ENCODE assay signal across 8 cellular contexts in the genomic region with DNA sequence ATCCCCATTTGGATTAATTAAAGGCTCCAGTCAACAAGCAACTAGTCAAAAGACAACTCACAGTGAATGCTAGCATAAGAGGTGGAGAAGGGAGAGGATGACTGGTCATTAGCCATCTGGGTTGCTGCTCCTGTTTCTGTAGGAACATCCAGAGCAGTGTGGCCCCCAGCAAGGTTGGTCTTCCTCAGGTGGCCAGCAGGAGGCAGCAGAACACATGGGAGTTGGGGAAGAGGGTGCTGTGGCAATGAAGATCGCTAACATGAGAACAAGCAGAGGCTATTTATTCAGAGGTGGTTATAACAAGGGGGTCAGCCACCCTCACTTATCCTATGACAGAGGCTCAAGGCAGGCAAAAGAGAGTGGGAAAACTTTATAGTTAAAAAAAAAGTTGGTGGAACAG. TPM values are rescaled to one million over a fixed set of nuclear protein-coding genes. Genes with fewer than 3 reads are reported as not detected.
DNase-seq lines count a peak whose midpoint lies in the region; ATAC-seq and TF ChIP-seq lines count a peak whose summit lies in the region.

No MANE protein-coding gene starts in this region.

- H3K36me3 ChIP-seq in iPS DF 6.9 (ENCODE audit: control insufficient read depth, insufficient read depth, low read length) (no peaks in the 10 kb centered on the region), vagina (no peaks in the 10 kb centered on the region)

- DNase-seq in GDM1 (lab: John Stamatoyannopoulos, UW) (peak; percentile 4), KBM-7 (peak; percentile 75), iPS DF 6.9 (ENCODE audit: low read depth, low spot score) (peak; percentile 31), type B pancreatic cell (ENCODE audit: extremely low spot score, unreplicated experiment) (no peak), vagina (ENCODE audit: extremely low spot score in 2 of 2) (no peak), SHP77 treated with DMSO at 0.1 percent for 48 hours (lab: John Stamatoyannopoulos, UW) (no peak)
- peak; percentile 68 for DNase-seq in activated CD8-positive, alpha-beta T cell treated with anti-CD3 and anti-CD28 coated beads, Interleukin-2, amount 10 ng/mL, durations not matched to agents 7 days and 5 days

- CTCF ChIA-PET in activated CD8-positive, alpha-beta T cell treated with anti-CD3 and anti-CD28 coated beads, Interleukin-2, amount 10 ng/mL, durations not matched to agents 7 days and 5 days (lab: Charles Lee) = interaction anchor here (0.9 to 2.1 kb wide), 2 partner anchors 178 to 179 kb away, joined by 3 to 12 read pairs; no protein-coding TSS in a partner anchor

- H3K9me3 Mint-ChIP-seq in activated CD8-positive, alpha-beta T cell treated with anti-CD3 and anti-CD28 coated beads, Interleukin-2, amount 10 ng/mL, durations not matched to agents 7 days and 5 days (ENCODE audit: insufficient read depth) = no peaks in the 10 kb centered on the region
- no peaks in the 10 kb centered on the region for H3K9me3 Mint-ChIP-seq in type B pancreatic cell

- H3K4me1 Mint-ChIP-seq in activated CD8-positive, alpha-beta T cell treated with anti-CD3 and anti-CD28 coated beads, Interleukin-2, amount 10 ng/mL, durations not matched to agents 7 days and 5 days (ENCODE audit: low read depth) = no peaks in the 10 kb centered on the region
- no peaks in the 10 kb centered on the region for H3K4me1 Mint-ChIP-seq in type B pancreatic cell (ENCODE audit: unreplicated experiment)

- no peaks in the 10 kb centered on the region for H3K36me3 Mint-ChIP-seq in activated CD8-positive, alpha-beta T cell treated with anti-CD3 and anti-CD28 coated beads, Interleukin-2, amount 10 ng/mL, durations not matched to agents 7 days and 5 days (ENCODE audit: low read depth)
- H3K36me3 Mint-ChIP-seq in type B pancreatic cell = no peaks in the 10 kb centered on the region

- no peak overlapping the region for H3K4me3 Mint-ChIP-seq in activated CD8-positive, alpha-beta T cell treated with anti-CD3 and anti-CD28 coated beads, Interleukin-2, amount 10 ng/mL, durations not matched to agents 7 days and 5 days
- no peak overlapping the region for H3K4me3 Mint-ChIP-seq in type B pancreatic cell

- H3K27me3 ChIP-seq in iPS DF 6.9 (ENCODE audit: control insufficient read depth, insufficient read depth, low read length) (no peaks in the 10 kb centered on the region), vagina (no peaks in the 10 kb centered on the region)

- no CpG with 5 or more reads among the region's 1 CpG for WGBS in iPS DF 6.9 (ENCODE audit: insufficient coverage, insufficient read length)

- no peak for TF ChIP-seq POLR2A in vagina (IDR thresholded peaks at IDR 0.05)

- no peaks in the 10 kb centered on the region for H3K27me3 Mint-ChIP-seq in activated CD8-positive, alpha-beta T cell treated with anti-CD3 and anti-CD28 coated beads, Interleukin-2, amount 10 ng/mL, durations not matched to agents 7 days and 5 days (ENCODE audit: low read depth)
- peaks cover 30% of the 10 kb centered on the region for H3K27me3 Mint-ChIP-seq in type B pancreatic cell

- intact Hi-C loops in vagina (cut with DNase I) = no loop called here

- H3K27ac Mint-ChIP-seq in activated CD8-positive, alpha-beta T cell treated with anti-CD3 and anti-CD28 coated beads, Interleukin-2, amount 10 ng/mL, durations not matched to agents 7 days and 5 days = no peak overlapping the region
- H3K27ac Mint-ChIP-seq in type B pancreatic cell = no peak overlapping the region

- peak; percentile 87 for ATAC-seq in GM21529 (IDR thresholded peaks at IDR 0.05; ENCODE audit: unreplicated experiment)
- ATAC-seq in activated CD8-positive, alpha-beta T cell treated with anti-CD3 and anti-CD28 coated beads, Interleukin-2, amount 10 ng/mL, durations not matched to agents 7 days and 5 days = peak; percentile 84

- H3K9me3 ChIP-seq in iPS DF 6.9 (ENCODE audit: control insufficient read depth, insufficient read depth, low read length) (no peaks in the 10 kb centered on the region), vagina (no peaks in the 10 kb centered on the region)

- H3K27ac ChIP-seq in iPS DF 6.9 (ENCODE audit: low read length) = no peak overlapping the region
- no peak overlapping the region for H3K27ac ChIP-seq in vagina

- POLR2A ChIA-PET in activated CD8-positive, alpha-beta T cell treated with anti-CD3 and anti-CD28 coated beads, Interleukin-2, amount 10 ng/mL, durations not matched to agents 7 days and 5 days (lab: Charles Lee) = no interaction called here

- H3K4me1 ChIP-seq in iPS DF 6.9 (ENCODE audit: control insufficient read depth, insufficient read depth, low read length) (no peaks in the 10 kb centered on the region), vagina (no peaks in the 10 kb centered on the region)

- H3K4me3 ChIP-seq in iPS DF 6.9 (ENCODE audit: low read length) (no peak overlapping the region), vagina (no peak overlapping the region)

- in situ Hi-C loops in KBM-7 (cut with MboI; ENCODE audit: low pct_unique_long_range_greater_than_20kb, low sequenced_read_pairs) = no loop called here

- peak; percentile 60 for TF ChIP-seq CTCF in type B pancreatic cell (conservative IDR thresholded peaks at IDR 0.05)
- TF ChIP-seq CTCF in vagina (IDR thresholded peaks at IDR 0.05) = no peak

RNA-seq across cellular contexts. Expression of gene IZUMO1R, which starts 21.3 kb away (rescaled TPM):
- total RNA-seq in activated CD8-positive, alpha-beta T cell treated with anti-CD3 and anti-CD28 coated beads, Interleukin-2, amount 10 ng/mL, durations not matched to agents 7 days and 5 days = not detected
- not detected in 2 replicates for total RNA-seq in type B pancreatic cell (ENCODE audit: low replicate concordance)
- total RNA-seq in vagina = not detected

Comparison
In these comparisons a context has a peak if more than half of its experiments do, and no peak if none do; other contexts are left out.
1. DNase-seq: peak in GDM1 (single experiment), KBM-7 (single experiment), activated CD8-positive, alpha-beta T cell treated with anti-CD3 and anti-CD28 coated beads, Interleukin-2, amount 10 ng/mL, durations not matched to agents 7 days and 5 days (single experiment) and iPS DF 6.9 (single experiment); none in type B pancreatic cell (single experiment), vagina (0 of 2) and SHP77 treated with DMSO at 0.1 percent for 48 hours (single experiment).